Comparison of ENCODE assay signal across 24 cellular contexts in the genomic region with DNA sequence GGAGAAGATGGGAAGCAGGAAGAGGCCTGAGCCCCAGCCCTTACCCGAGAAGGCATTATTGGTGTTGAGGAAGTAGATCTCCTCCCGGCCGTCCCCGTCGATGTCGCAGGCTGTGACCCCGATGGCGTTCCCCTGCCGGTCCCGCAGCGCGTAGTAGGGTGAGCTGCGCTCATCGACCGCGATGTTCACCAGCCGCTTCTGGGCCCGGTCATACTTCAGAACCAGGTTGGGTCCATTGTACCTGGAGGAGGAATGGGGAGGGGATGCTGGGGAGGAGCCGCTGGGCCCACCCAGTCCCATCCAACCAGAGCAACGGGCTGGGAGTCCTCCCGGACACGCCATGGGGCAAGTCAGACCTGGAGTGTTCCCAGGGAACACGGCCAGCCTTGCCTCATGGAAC.
"Had no signal": no experiment of that assay in that cellular context is flagged by ENCODE, and none has a peak within 500 bp of the region (broad histone marks: within the 10 kb centered on the region; RNA-seq: fewer than 3 reads in every experiment).

No MANE protein-coding gene starts in this region.

- H3K36me3 ChIP-seq: colonic mucosa, esophagus muscularis mucosa, esophagus squamous epithelium, gastrocnemius medialis, gastroesophageal sphincter, heart left ventricle, heart right ventricle had no signal

- H3K9me3 ChIP-seq: colonic mucosa, esophagus muscularis mucosa, esophagus squamous epithelium, gastrocnemius medialis, gastroesophageal sphincter, heart left ventricle, heart right ventricle had no signal

- H3K27me3 ChIP-seq: colonic mucosa, dorsolateral prefrontal cortex, foreskin keratinocyte had no signal

- H3K4me1 ChIP-seq: colonic mucosa, esophagus muscularis mucosa, foreskin keratinocyte, gastrocnemius medialis, gastroesophageal sphincter, heart left ventricle, heart right ventricle had no signal

- H3K4me3 ChIP-seq: colonic mucosa, coronary artery, dorsolateral prefrontal cortex, esophagus muscularis mucosa, esophagus squamous epithelium, gastrocnemius medialis, gastroesophageal sphincter, heart left ventricle, heart right ventricle had no signal

- ATAC-seq: effector memory CD8-positive, alpha-beta T cell; esophagus mucosa; foreskin keratinocyte; gastrocnemius medialis; gastroesophageal sphincter; heart left ventricle; heart right ventricle had no signal

- DNase-seq: colonic mucosa; cortex of kidney; dermis blood vessel endothelial cell; dorsolateral prefrontal cortex; effector CD4-positive, alpha-beta T cell; effector CD8-positive, alpha-beta T cell; effector memory CD4-positive, alpha-beta T cell; effector memory CD8-positive, alpha-beta T cell; endodermal cell; erythroblast; esophagus squamous epithelium; foreskin fibroblast; foreskin keratinocyte; foreskin melanocyte; gastrocnemius medialis; glutamatergic neuron; head of caudate nucleus; heart left ventricle; heart right ventricle had no signal

- H3K27ac ChIP-seq: colonic mucosa, coronary artery, dorsolateral prefrontal cortex, epithelial cell of prostate, esophagus muscularis mucosa, esophagus squamous epithelium, foreskin keratinocyte, gastrocnemius medialis, gastroesophageal sphincter, heart left ventricle, heart right ventricle had no signal
